Comparison of ENCODE assay signal across 10 cellular contexts in the genomic region with DNA sequence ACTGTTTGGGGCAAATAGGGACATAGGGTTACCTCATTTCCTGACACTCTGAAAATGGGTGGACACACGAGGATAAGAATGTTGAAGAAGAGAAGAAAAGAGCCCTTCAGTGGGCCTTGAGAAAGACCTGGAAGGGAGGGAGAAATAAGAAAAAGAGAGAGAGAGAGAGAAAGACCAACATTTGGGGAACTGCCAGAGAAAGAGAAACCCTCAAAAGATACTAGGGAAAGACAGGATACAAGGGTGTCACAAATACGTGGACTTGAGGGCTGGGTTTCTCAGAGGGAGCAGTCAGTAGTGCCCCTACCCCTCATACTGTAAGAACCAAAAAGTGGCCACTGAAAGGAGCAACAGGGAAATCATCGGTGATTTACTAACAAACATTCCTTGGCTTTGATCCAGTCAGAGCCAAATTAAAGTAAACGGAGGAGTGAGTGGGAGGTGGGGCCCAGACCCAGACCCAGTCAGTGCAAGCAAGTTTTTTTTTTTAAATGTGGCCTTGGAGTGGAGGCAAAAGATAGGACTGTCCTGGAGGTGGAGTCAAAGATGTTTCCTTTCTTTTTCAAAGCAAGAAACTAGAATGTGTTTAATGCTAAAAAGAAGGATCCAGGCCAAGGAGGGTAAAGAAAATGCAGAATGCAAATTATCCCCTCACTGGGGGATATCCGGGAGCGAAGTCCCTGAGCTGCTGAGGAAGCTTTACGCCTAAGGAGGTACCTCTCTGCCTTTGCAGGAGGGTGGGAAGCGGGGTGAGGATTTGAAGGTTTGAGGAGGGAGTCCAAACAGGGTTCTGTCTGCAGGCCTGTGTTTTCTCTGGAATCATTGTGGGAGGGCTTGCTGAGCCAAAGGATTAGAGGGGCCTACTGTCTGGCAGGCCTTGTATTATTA.
DNase-seq lines count a peak whose midpoint lies in the region; ATAC-seq lines count a peak whose summit lies in the region.
"Had no signal": no experiment of that assay in that cellular context is flagged by ENCODE, and none has a peak within 500 bp of the region (broad histone marks: within the 10 kb centered on the region; RNA-seq: fewer than 3 reads in every experiment).

No MANE protein-coding gene starts in this region.

- H3K4me1 Mint-ChIP-seq in activated T-helper 17 cell treated with anti-CD3 and anti-CD28 coated beads, Interleukin-2, amount 50 U/mL, for 72 hours, result peaks cover 42% of the 10 kb centered on the region
- H3K4me1 Mint-ChIP-seq in stimulated activated naive CD8-positive, alpha-beta T cell treated with anti-CD3 and anti-CD28 coated beads, Interleukin-15, Interleukin-2, amounts not matched to agents 100 ng/mL and 50 ng/mL, for 24 hours (ENCODE audit: low read depth), result peaks cover 81% of the 10 kb centered on the region

- H3K9me3 Mint-ChIP-seq in activated T-helper 17 cell treated with anti-CD3 and anti-CD28 coated beads, Interleukin-2, amount 50 U/mL, for 72 hours, result no peaks in the 10 kb centered on the region
- no peaks in the 10 kb centered on the region for H3K9me3 Mint-ChIP-seq in stimulated activated naive CD8-positive, alpha-beta T cell treated with anti-CD3 and anti-CD28 coated beads, Interleukin-15, Interleukin-2, amounts not matched to agents 100 ng/mL and 50 ng/mL, for 24 hours

- peak; percentile 6 for DNase-seq in NCI-H748 (lab: John Stamatoyannopoulos, UW; ENCODE audit: unreplicated experiment)
- no peak for DNase-seq in NCI-H748 treated with DMSO at 0.1 percent for 48 hours (lab: John Stamatoyannopoulos, UW)
- DNase-seq in medulla oblongata (ENCODE audit: extremely low spot score), result no peak
- DNase-seq in SKM-1 (lab: John Stamatoyannopoulos, UW; ENCODE audit: unreplicated experiment), result no peak
- DNase-seq: nucleus accumbens, WERI-Rb-1 had no signal

- peaks cover 52% of the 10 kb centered on the region for H3K4me1 ChIP-seq in iPS-18a (ENCODE audit: control insufficient read depth, low read depth, low read length)

- peak overlapping the region; percentile 88 for H3K4me3 Mint-ChIP-seq in activated T-helper 17 cell treated with anti-CD3 and anti-CD28 coated beads, Interleukin-2, amount 50 U/mL, for 72 hours
- peak overlapping the region; percentile 87 for H3K4me3 Mint-ChIP-seq in stimulated activated naive CD8-positive, alpha-beta T cell treated with anti-CD3 and anti-CD28 coated beads, Interleukin-15, Interleukin-2, amounts not matched to agents 100 ng/mL and 50 ng/mL, for 24 hours

- H3K27ac Mint-ChIP-seq in activated T-helper 17 cell treated with anti-CD3 and anti-CD28 coated beads, Interleukin-2, amount 50 U/mL, for 72 hours, result peak overlapping the region; percentile 91
- peak overlapping the region; percentile 95 for H3K27ac Mint-ChIP-seq in stimulated activated naive CD8-positive, alpha-beta T cell treated with anti-CD3 and anti-CD28 coated beads, Interleukin-15, Interleukin-2, amounts not matched to agents 100 ng/mL and 50 ng/mL, for 24 hours

- peak overlapping the region; percentile 36 for H3K27ac ChIP-seq in iPS-18a (ENCODE audit: low read length)
- H3K27ac ChIP-seq: WERI-Rb-1 had no signal

- H3K27me3 ChIP-seq in iPS-18a (ENCODE audit: control insufficient read depth, insufficient read depth, low read length), result no peaks in the 10 kb centered on the region

- H3K27me3 Mint-ChIP-seq in activated T-helper 17 cell treated with anti-CD3 and anti-CD28 coated beads, Interleukin-2, amount 50 U/mL, for 72 hours, result no peaks in the 10 kb centered on the region
- no peaks in the 10 kb centered on the region for H3K27me3 Mint-ChIP-seq in stimulated activated naive CD8-positive, alpha-beta T cell treated with anti-CD3 and anti-CD28 coated beads, Interleukin-15, Interleukin-2, amounts not matched to agents 100 ng/mL and 50 ng/mL, for 24 hours

- H3K36me3 Mint-ChIP-seq in activated T-helper 17 cell treated with anti-CD3 and anti-CD28 coated beads, Interleukin-2, amount 50 U/mL, for 72 hours (ENCODE audit: low read depth), result peaks cover 100% of the 10 kb centered on the region
- peaks cover 84% of the 10 kb centered on the region for H3K36me3 Mint-ChIP-seq in stimulated activated naive CD8-positive, alpha-beta T cell treated with anti-CD3 and anti-CD28 coated beads, Interleukin-15, Interleukin-2, amounts not matched to agents 100 ng/mL and 50 ng/mL, for 24 hours (ENCODE audit: low read depth)

- peak overlapping the region; percentile 12 for H3K4me3 ChIP-seq in iPS-18a (ENCODE audit: low read length)

- peak overlapping the region; percentile 50 for H3K9ac ChIP-seq in iPS-18a (ENCODE audit: low read length)

- H3K9me3 ChIP-seq in iPS-18a (ENCODE audit: control insufficient read depth, low read depth, low read length), result no peaks in the 10 kb centered on the region

- peak; percentile 37 for ATAC-seq in activated T-helper 17 cell treated with anti-CD3 and anti-CD28 coated beads, Interleukin-2, amount 50 U/mL, for 72 hours (replicated peaks)
- no peak for ATAC-seq in HG02642 (IDR thresholded peaks at IDR 0.05; ENCODE audit: poor library complexity, unreplicated experiment)

- H3K36me3 ChIP-seq in iPS-18a (ENCODE audit: control insufficient read depth, low read depth, low read length), result no peaks in the 10 kb centered on the region
- H3K36me3 ChIP-seq: WERI-Rb-1 had no signal
